1 cellular context compared by ENCODE assay signal in genomic region chr15:67550522-67550921, GRCh38.
TF ChIP-seq lines count a peak whose summit lies in the region.

No MANE protein-coding gene starts in this region.

TF ChIP-seq in HEK293, 187 proteins besides CTCF, POLR2A, EP300 and RAD21 (continued from another document and continues in another):
- TF ChIP-seq ZBTB11 (tag by site-specific recombination; conservative IDR thresholded peaks at IDR 0.05; ENCODE audit: low read depth): no peak
- TF ChIP-seq ZNF223 (tag by site-specific recombination; IDR thresholded peaks at IDR 0.05): no peak
- TF ChIP-seq ZNF510 (tag by site-specific recombination; IDR thresholded peaks at IDR 0.05; ENCODE audit: insufficient replicate concordance): no peak
- TF ChIP-seq, protein P1, sequence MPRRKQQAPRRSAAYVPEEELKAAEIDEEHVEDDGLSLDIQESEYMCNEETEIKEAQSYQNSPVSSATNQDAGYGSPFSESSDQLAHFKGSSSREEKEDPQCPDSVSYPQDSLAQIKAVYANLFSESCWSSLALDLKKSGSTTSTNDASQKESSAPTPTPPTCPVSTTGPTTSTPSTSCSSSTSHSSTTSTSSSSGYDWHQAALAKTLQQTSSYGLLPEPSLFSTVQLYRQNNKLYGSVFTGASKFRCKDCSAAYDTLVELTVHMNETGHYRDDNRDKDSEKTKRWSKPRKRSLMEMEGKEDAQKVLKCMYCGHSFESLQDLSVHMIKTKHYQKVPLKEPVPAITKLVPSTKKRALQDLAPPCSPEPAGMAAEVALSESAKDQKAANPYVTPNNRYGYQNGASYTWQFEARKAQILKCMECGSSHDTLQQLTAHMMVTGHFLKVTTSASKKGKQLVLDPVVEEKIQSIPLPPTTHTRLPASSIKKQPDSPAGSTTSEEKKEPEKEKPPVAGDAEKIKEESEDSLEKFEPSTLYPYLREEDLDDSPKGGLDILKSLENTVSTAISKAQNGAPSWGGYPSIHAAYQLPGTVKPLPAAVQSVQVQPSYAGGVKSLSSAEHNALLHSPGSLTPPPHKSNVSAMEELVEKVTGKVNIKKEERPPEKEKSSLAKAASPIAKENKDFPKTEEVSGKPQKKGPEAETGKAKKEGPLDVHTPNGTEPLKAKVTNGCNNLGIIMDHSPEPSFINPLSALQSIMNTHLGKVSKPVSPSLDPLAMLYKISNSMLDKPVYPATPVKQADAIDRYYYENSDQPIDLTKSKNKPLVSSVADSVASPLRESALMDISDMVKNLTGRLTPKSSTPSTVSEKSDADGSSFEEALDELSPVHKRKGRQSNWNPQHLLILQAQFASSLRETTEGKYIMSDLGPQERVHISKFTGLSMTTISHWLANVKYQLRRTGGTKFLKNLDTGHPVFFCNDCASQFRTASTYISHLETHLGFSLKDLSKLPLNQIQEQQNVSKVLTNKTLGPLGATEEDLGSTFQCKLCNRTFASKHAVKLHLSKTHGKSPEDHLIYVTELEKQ (tag by site-specific recombination; IDR thresholded peaks at IDR 0.05; ENCODE audit: borderline replicate concordance): no peak
- no peak for TF ChIP-seq ZNF777 (tag by site-specific recombination; IDR thresholded peaks at IDR 0.05; ENCODE audit: borderline replicate concordance)
- no peak for TF ChIP-seq ZSCAN18 (tag by site-specific recombination; IDR thresholded peaks at IDR 0.05)
- TF ChIP-seq GLI2 (tag by site-specific recombination; IDR thresholded peaks at IDR 0.05; ENCODE audit: borderline replicate concordance, low read depth): no peak
- no peak for TF ChIP-seq ZNF23 (tag by site-specific recombination; IDR thresholded peaks at IDR 0.05; ENCODE audit: borderline replicate concordance)
- TF ChIP-seq SP2 (tag by site-specific recombination; IDR thresholded peaks at IDR 0.05): no peak
- TF ChIP-seq ZNF132 (tag by site-specific recombination; IDR thresholded peaks at IDR 0.05; ENCODE audit: borderline replicate concordance): no peak
- no peak for TF ChIP-seq ZNF664 (tag by site-specific recombination; IDR thresholded peaks at IDR 0.05)
- no peak for TF ChIP-seq ZNF221 (tag by site-specific recombination; IDR thresholded peaks at IDR 0.05; ENCODE audit: borderline replicate concordance)
- TF ChIP-seq ZIC2 (tag by site-specific recombination; IDR thresholded peaks at IDR 0.05): no peak
- TF ChIP-seq KLF9 (tag by site-specific recombination; IDR thresholded peaks at IDR 0.05; ENCODE audit: low read depth): no peak
- 0 out of 2 replicates have a peak, but pooled peaks have one; percentile 4 for TF ChIP-seq ZNF660 (tag by site-specific recombination; IDR thresholded peaks at IDR 0.05)
- no peak for TF ChIP-seq ZFP3 (tag by site-specific recombination; IDR thresholded peaks at IDR 0.05; ENCODE audit: low read depth)
- TF ChIP-seq ZBTB21 (tag by site-specific recombination; IDR thresholded peaks at IDR 0.05): peak; percentile 84
- TF ChIP-seq, protein P2, sequence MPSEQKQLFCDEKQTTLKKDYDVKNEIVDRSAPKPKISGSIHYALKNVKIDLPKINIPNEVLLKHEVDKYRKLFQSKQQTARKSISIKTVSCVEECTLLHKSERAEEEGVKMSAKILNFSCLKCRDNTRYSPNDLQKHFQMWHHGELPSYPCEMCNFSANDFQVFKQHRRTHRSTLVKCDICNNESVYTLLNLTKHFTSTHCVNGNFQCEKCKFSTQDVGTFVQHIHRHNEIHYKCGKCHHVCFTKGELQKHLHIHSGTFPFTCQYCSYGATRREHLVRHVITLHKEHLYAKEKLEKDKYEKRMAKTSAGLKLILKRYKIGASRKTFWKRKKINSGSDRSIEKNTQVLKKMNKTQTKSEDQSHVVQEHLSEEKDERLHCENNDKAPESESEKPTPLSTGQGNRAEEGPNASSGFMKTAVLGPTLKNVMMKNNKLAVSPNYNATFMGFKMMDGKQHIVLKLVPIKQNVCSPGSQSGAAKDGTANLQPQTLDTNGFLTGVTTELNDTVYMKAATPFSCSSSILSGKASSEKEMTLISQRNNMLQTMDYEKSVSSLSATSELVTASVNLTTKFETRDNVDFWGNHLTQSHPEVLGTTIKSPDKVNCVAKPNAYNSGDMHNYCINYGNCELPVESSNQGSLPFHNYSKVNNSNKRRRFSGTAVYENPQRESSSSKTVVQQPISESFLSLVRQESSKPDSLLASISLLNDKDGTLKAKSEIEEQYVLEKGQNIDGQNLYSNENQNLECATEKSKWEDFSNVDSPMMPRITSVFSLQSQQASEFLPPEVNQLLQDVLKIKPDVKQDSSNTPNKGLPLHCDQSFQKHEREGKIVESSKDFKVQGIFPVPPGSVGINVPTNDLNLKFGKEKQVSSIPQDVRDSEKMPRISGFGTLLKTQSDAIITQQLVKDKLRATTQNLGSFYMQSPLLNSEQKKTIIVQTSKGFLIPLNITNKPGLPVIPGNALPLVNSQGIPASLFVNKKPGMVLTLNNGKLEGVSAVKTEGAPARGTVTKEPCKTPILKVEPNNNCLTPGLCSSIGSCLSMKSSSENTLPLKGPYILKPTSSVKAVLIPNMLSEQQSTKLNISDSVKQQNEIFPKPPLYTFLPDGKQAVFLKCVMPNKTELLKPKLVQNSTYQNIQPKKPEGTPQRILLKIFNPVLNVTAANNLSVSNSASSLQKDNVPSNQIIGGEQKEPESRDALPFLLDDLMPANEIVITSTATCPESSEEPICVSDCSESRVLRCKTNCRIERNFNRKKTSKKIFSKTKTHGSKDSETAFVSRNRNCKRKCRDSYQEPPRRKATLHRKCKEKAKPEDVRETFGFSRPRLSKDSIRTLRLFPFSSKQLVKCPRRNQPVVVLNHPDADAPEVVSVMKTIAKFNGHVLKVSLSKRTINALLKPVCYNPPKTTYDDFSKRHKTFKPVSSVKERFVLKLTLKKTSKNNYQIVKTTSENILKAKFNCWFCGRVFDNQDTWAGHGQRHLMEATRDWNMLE (tag by site-specific recombination; conservative IDR thresholded peaks at IDR 0.05; ENCODE audit: low read depth): no peak
- TF ChIP-seq ZNF707 (tag by site-specific recombination; IDR thresholded peaks at IDR 0.05): no peak
- TF ChIP-seq ZNF701 (tag by site-specific recombination; IDR thresholded peaks at IDR 0.05): no peak
- TF ChIP-seq ZNF169 (tag by site-specific recombination; IDR thresholded peaks at IDR 0.05): no peak
- TF ChIP-seq, protein P3, sequence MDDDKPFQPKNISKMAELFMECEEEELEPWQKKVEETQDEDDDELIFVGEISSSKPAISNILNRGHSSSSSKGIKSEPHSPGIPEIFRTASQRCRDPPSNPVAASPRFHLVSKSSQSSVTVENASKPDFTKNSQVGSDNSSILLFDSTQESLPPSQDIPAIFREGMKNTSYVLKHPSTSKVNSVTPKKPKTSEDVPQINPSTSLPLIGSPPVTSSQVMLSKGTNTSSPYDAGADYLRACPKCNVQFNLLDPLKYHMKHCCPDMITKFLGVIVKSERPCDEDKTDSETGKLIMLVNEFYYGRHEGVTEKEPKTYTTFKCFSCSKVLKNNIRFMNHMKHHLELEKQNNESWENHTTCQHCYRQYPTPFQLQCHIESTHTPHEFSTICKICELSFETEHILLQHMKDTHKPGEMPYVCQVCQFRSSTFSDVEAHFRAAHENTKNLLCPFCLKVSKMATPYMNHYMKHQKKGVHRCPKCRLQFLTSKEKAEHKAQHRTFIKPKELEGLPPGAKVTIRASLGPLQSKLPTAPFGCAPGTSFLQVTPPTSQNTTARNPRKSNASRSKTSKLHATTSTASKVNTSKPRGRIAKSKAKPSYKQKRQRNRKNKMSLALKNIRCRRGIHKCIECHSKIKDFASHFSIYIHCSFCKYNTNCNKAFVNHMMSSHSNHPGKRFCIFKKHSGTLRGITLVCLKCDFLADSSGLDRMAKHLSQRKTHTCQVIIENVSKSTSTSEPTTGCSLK (tag by site-specific recombination; IDR thresholded peaks at IDR 0.05): no peak
- TF ChIP-seq, protein P4, sequence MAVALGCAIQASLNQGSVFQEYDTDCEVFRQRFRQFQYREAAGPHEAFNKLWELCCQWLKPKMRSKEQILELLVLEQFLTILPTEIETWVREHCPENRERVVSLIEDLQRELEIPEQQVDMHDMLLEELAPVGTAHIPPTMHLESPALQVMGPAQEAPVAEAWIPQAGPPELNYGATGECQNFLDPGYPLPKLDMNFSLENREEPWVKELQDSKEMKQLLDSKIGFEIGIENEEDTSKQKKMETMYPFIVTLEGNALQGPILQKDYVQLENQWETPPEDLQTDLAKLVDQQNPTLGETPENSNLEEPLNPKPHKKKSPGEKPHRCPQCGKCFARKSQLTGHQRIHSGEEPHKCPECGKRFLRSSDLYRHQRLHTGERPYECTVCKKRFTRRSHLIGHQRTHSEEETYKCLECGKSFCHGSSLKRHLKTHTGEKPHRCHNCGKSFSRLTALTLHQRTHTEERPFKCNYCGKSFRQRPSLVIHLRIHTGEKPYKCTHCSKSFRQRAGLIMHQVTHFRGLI (tag by site-specific recombination; IDR thresholded peaks at IDR 0.05): no peak
- TF ChIP-seq ZNF133 (tag by site-specific recombination; IDR thresholded peaks at IDR 0.05): no peak
- no peak for TF ChIP-seq ZNF792 (tag by site-specific recombination; IDR thresholded peaks at IDR 0.05)
- TF ChIP-seq IKZF3 (tag by site-specific recombination; IDR thresholded peaks at IDR 0.05): no peak
- no peak for TF ChIP-seq ZNF266 (tag by site-specific recombination; IDR thresholded peaks at IDR 0.05; ENCODE audit: low read depth)
- TF ChIP-seq ZNF610 (tag by site-specific recombination; IDR thresholded peaks at IDR 0.05; ENCODE audit: borderline replicate concordance): no peak
- TF ChIP-seq TRIM28 (IDR thresholded peaks at IDR 0.05; ENCODE audit: borderline replicate concordance, low read length): no peak
- TF ChIP-seq ZNF19 (tag by site-specific recombination; IDR thresholded peaks at IDR 0.05; ENCODE audit: low read depth): no peak
- TF ChIP-seq ZBTB20 (tag by site-specific recombination; IDR thresholded peaks at IDR 0.05): no peak
- TF ChIP-seq PATZ1 (tag by site-specific recombination; IDR thresholded peaks at IDR 0.05): peak; percentile 43; the same call in 1 of the 2 replicates
- no peak for TF ChIP-seq REST (tag by site-specific recombination; IDR thresholded peaks at IDR 0.05)
- TF ChIP-seq ZBTB1 (tag by site-specific recombination; IDR thresholded peaks at IDR 0.05): no peak
- TF ChIP-seq ZNF335 (tag by site-specific recombination; conservative IDR thresholded peaks at IDR 0.05): no peak; the same call in 1 of the 2 replicates
